ENCODE assay signal across 1 cellular context in genomic region chr1:179876289-179876715, GRCh38.
TF ChIP-seq lines count a peak whose summit lies in the region.

No MANE protein-coding gene starts in this region.

TF ChIP-seq in K562, 482 proteins besides CTCF, POLR2A, EP300 and RAD21 (continued from another document and continues in another):
- TF ChIP-seq, protein P1, sequence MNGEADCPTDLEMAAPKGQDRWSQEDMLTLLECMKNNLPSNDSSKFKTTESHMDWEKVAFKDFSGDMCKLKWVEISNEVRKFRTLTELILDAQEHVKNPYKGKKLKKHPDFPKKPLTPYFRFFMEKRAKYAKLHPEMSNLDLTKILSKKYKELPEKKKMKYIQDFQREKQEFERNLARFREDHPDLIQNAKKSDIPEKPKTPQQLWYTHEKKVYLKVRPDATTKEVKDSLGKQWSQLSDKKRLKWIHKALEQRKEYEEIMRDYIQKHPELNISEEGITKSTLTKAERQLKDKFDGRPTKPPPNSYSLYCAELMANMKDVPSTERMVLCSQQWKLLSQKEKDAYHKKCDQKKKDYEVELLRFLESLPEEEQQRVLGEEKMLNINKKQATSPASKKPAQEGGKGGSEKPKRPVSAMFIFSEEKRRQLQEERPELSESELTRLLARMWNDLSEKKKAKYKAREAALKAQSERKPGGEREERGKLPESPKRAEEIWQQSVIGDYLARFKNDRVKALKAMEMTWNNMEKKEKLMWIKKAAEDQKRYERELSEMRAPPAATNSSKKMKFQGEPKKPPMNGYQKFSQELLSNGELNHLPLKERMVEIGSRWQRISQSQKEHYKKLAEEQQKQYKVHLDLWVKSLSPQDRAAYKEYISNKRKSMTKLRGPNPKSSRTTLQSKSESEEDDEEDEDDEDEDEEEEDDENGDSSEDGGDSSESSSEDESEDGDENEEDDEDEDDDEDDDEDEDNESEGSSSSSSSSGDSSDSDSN (IDR thresholded peaks at IDR 0.05; ENCODE audit: borderline replicate concordance in 1 of 2, low read depth in 2 of 2, low read length in 2 of 2), result no peak
- TF ChIP-seq MTA2 (IDR thresholded peaks at IDR 0.05; ENCODE audit: low read depth), result no peak
- TF ChIP-seq RBFOX2 (IDR thresholded peaks at IDR 0.05; ENCODE audit: low read depth, low read length), result no peak
- TF ChIP-seq NR1H2 (CRISPR knock-in tag; IDR thresholded peaks at IDR 0.05), result no peak
- TF ChIP-seq NBN (IDR thresholded peaks at IDR 0.05; ENCODE audit: low read depth), result no peak
- peak; percentile 21; the same call in 1 of the 2 replicates for TF ChIP-seq MAFK (IDR thresholded peaks at IDR 0.05; ENCODE audit: low read length)
- peak; percentile 99 for TF ChIP-seq CEBPB (tag; IDR thresholded peaks at IDR 0.05)
- TF ChIP-seq CXXC5 (CRISPR knock-in tag; IDR thresholded peaks at IDR 0.05), result peak; percentile 4; the same call in 1 of the 2 replicates
- no peak for TF ChIP-seq ZKSCAN8 (CRISPR knock-in tag; IDR thresholded peaks at IDR 0.05)
- no peak for TF ChIP-seq DLX4 (CRISPR knock-in tag; IDR thresholded peaks at IDR 0.05)
- TF ChIP-seq, protein P2, sequence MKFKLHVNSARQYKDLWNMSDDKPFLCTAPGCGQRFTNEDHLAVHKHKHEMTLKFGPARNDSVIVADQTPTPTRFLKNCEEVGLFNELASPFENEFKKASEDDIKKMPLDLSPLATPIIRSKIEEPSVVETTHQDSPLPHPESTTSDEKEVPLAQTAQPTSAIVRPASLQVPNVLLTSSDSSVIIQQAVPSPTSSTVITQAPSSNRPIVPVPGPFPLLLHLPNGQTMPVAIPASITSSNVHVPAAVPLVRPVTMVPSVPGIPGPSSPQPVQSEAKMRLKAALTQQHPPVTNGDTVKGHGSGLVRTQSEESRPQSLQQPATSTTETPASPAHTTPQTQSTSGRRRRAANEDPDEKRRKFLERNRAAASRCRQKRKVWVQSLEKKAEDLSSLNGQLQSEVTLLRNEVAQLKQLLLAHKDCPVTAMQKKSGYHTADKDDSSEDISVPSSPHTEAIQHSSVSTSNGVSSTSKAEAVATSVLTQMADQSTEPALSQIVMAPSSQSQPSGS (CRISPR knock-in tag; IDR thresholded peaks at IDR 0.05), result no peak
- TF ChIP-seq TRIM28 (IDR thresholded peaks at IDR 0.05), result no peak
- no peak for TF ChIP-seq CHD4 (IDR thresholded peaks at IDR 0.05; ENCODE audit: insufficient read depth, insufficient replicate concordance, low read depth, low read length, poor library complexity, severe bottlenecking)
- no peak for TF ChIP-seq CREBBP (IDR thresholded peaks at IDR 0.05; ENCODE audit: low read depth, low read length)
- TF ChIP-seq, protein P3, sequence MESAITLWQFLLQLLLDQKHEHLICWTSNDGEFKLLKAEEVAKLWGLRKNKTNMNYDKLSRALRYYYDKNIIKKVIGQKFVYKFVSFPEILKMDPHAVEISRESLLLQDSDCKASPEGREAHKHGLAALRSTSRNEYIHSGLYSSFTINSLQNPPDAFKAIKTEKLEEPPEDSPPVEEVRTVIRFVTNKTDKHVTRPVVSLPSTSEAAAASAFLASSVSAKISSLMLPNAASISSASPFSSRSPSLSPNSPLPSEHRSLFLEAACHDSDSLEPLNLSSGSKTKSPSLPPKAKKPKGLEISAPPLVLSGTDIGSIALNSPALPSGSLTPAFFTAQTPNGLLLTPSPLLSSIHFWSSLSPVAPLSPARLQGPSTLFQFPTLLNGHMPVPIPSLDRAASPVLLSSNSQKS (CRISPR knock-in tag; IDR thresholded peaks at IDR 0.05), result no peak
- no peak for TF ChIP-seq FOXP1 (CRISPR knock-in tag; IDR thresholded peaks at IDR 0.05)
- TF ChIP-seq SRSF1 (IDR thresholded peaks at IDR 0.05; ENCODE audit: low read depth, low read length), result no peak
- TF ChIP-seq ETV5 (CRISPR knock-in tag; IDR thresholded peaks at IDR 0.05; ENCODE audit: low read depth), result no peak
- TF ChIP-seq, protein P4, sequence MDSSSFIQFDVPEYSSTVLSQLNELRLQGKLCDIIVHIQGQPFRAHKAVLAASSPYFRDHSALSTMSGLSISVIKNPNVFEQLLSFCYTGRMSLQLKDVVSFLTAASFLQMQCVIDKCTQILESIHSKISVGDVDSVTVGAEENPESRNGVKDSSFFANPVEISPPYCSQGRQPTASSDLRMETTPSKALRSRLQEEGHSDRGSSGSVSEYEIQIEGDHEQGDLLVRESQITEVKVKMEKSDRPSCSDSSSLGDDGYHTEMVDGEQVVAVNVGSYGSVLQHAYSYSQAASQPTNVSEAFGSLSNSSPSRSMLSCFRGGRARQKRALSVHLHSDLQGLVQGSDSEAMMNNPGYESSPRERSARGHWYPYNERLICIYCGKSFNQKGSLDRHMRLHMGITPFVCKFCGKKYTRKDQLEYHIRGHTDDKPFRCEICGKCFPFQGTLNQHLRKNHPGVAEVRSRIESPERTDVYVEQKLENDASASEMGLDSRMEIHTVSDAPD (CRISPR knock-in tag; IDR thresholded peaks at IDR 0.05), result no peak
- TF ChIP-seq, protein P5, sequence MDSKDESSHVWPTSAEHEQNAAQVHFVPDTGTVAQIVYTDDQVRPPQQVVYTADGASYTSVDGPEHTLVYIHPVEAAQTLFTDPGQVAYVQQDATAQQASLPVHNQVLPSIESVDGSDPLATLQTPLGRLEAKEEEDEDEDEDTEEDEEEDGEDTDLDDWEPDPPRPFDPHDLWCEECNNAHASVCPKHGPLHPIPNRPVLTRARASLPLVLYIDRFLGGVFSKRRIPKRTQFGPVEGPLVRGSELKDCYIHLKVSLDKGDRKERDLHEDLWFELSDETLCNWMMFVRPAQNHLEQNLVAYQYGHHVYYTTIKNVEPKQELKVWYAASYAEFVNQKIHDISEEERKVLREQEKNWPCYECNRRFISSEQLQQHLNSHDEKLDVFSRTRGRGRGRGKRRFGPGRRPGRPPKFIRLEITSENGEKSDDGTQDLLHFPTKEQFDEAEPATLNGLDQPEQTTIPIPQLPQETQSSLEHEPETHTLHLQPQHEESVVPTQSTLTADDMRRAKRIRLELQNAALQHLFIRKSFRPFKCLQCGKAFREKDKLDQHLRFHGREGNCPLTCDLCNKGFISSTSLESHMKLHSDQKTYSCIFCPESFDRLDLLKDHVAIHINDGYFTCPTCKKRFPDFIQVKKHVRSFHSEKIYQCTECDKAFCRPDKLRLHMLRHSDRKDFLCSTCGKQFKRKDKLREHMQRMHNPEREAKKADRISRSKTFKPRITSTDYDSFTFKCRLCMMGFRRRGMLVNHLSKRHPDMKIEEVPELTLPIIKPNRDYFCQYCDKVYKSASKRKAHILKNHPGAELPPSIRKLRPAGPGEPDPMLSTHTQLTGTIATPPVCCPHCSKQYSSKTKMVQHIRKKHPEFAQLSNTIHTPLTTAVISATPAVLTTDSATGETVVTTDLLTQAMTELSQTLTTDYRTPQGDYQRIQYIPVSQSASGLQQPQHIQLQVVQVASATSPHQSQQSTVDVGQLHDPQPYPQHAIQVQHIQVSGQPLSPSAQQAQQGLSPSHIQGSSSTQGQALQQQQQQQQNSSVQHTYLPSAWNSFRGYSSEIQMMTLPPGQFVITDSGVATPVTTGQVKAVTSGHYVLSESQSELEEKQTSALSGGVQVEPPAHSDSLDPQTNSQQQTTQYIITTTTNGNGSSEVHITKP (IDR thresholded peaks at IDR 0.05; ENCODE audit: partially characterized antibody), result no peak
- no peak for TF ChIP-seq MLX (CRISPR knock-in tag; conservative IDR thresholded peaks at IDR 0.05)
- no peak for TF ChIP-seq CREB3L1 (IDR thresholded peaks at IDR 0.05; ENCODE audit: borderline replicate concordance, low read depth)
- no peak for TF ChIP-seq ASH1L (IDR thresholded peaks at IDR 0.05; ENCODE audit: borderline replicate concordance, low read depth, partially characterized antibody)
- no peak for TF ChIP-seq SMAD3 (CRISPR knock-in tag; conservative IDR thresholded peaks at IDR 0.05)
- TF ChIP-seq TAL1 (IDR thresholded peaks at IDR 0.05), result no peak
- TF ChIP-seq TRIM25 (IDR thresholded peaks at IDR 0.05; ENCODE audit: borderline replicate concordance), result no peak
- TF ChIP-seq, protein P6, sequence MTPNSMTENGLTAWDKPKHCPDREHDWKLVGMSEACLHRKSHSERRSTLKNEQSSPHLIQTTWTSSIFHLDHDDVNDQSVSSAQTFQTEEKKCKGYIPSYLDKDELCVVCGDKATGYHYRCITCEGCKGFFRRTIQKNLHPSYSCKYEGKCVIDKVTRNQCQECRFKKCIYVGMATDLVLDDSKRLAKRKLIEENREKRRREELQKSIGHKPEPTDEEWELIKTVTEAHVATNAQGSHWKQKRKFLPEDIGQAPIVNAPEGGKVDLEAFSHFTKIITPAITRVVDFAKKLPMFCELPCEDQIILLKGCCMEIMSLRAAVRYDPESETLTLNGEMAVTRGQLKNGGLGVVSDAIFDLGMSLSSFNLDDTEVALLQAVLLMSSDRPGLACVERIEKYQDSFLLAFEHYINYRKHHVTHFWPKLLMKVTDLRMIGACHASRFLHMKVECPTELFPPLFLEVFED (CRISPR knock-in tag; conservative IDR thresholded peaks at IDR 0.05), result no peak
- TF ChIP-seq E2F4 (CRISPR knock-in tag; IDR thresholded peaks at IDR 0.05; ENCODE audit: low read depth), result no peak
- no peak for TF ChIP-seq NEUROD1 (IDR thresholded peaks at IDR 0.05; ENCODE audit: borderline replicate concordance, low read depth, low read length, partially characterized antibody)
- TF ChIP-seq, protein P7, sequence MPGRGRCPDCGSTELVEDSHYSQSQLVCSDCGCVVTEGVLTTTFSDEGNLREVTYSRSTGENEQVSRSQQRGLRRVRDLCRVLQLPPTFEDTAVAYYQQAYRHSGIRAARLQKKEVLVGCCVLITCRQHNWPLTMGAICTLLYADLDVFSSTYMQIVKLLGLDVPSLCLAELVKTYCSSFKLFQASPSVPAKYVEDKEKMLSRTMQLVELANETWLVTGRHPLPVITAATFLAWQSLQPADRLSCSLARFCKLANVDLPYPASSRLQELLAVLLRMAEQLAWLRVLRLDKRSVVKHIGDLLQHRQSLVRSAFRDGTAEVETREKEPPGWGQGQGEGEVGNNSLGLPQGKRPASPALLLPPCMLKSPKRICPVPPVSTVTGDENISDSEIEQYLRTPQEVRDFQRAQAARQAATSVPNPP (IDR thresholded peaks at IDR 0.05; ENCODE audit: borderline replicate concordance, insufficient read depth, insufficient read length), result no peak
- no peak for TF ChIP-seq NR2F6 (CRISPR knock-in tag; IDR thresholded peaks at IDR 0.05)
- TF ChIP-seq ETS2 (tag; IDR thresholded peaks at IDR 0.05; ENCODE audit: borderline replicate concordance, poor library complexity, severe bottlenecking), result no peak
- TF ChIP-seq PPARD (CRISPR knock-in tag; IDR thresholded peaks at IDR 0.05), result no peak
- no peak for TF ChIP-seq MTF1 (CRISPR knock-in tag; IDR thresholded peaks at IDR 0.05; ENCODE audit: borderline replicate concordance)
- no peak for TF ChIP-seq SP1 (CRISPR knock-in tag; IDR thresholded peaks at IDR 0.05)
- TF ChIP-seq, protein P8, sequence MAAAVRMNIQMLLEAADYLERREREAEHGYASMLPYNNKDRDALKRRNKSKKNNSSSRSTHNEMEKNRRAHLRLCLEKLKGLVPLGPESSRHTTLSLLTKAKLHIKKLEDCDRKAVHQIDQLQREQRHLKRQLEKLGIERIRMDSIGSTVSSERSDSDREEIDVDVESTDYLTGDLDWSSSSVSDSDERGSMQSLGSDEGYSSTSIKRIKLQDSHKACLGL (CRISPR knock-in tag; IDR thresholded peaks at IDR 0.05; ENCODE audit: borderline replicate concordance, poor library complexity, severe bottlenecking), result no peak
- TF ChIP-seq, protein P9, sequence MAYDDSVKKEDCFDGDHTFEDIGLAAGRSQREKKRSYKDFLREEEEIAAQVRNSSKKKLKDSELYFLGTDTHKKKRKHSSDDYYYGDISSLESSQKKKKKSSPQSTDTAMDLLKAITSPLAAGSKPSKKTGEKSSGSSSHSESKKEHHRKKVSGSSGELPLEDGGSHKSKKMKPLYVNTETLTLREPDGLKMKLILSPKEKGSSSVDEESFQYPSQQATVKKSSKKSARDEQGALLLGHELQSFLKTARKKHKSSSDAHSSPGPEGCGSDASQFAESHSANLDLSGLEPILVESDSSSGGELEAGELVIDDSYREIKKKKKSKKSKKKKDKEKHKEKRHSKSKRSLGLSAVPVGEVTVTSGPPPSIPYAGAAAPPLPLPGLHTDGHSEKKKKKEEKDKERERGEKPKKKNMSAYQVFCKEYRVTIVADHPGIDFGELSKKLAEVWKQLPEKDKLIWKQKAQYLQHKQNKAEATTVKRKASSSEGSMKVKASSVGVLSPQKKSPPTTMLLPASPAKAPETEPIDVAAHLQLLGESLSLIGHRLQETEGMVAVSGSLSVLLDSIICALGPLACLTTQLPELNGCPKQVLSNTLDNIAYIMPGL (CRISPR knock-in tag; IDR thresholded peaks at IDR 0.05), result no peak
- no peak for TF ChIP-seq ELF1 (tag; IDR thresholded peaks at IDR 0.05)
